Comparison of ENCODE assay signal across 8 cellular contexts in genomic region chr6:142232206-142233044, GRCh38.
DNase-seq lines count a peak whose midpoint lies in the region; ATAC-seq and TF ChIP-seq lines count a peak whose summit lies in the region.
"Not testable (repeated sequence)": the region's sequence is repeated elsewhere in the genome, so short reads cannot be mapped to it uniquely, and the experiment has no call there.

No MANE protein-coding gene starts in this region.

- CTCF ChIA-PET in activated CD4-positive, alpha-beta T cell treated with anti-CD3 and anti-CD28 coated beads for 36 hours (lab: Charles Lee), result interaction anchor here (0.6 to 1.5 kb wide), 7 partner anchors 18 to 212 kb away, joined by 3 to 5 read pairs (median 3); no protein-coding TSS in a partner anchor

- not testable (repeated sequence) for H3K4ac ChIP-seq in neuronal stem cell (ENCODE audit: low read length)

- not testable (repeated sequence) for H3K36me3 Mint-ChIP-seq in activated CD4-positive, alpha-beta T cell treated with anti-CD3 and anti-CD28 coated beads for 36 hours (ENCODE audit: low read depth); activated naive CD8-positive, alpha-beta T cell treated with anti-CD3 and anti-CD28 coated beads, Interleukin-2, amount 50 U/mL, for 24 hours (ENCODE audit: low read depth)

- H3K27me3 ChIP-seq in left ventricle myocardium inferior (ENCODE audit: low read depth); neuronal stem cell (ENCODE audit: control insufficient read depth in 3 of 3, insufficient read depth in 3 of 3, low read depth in 1 of 3, low read length in 3 of 3); stomach: not testable (repeated sequence)

- H3K27ac Mint-ChIP-seq in activated CD4-positive, alpha-beta T cell treated with anti-CD3 and anti-CD28 coated beads for 36 hours; activated naive CD8-positive, alpha-beta T cell treated with anti-CD3 and anti-CD28 coated beads, Interleukin-2, amount 50 U/mL, for 24 hours: not testable (repeated sequence)

- not testable (repeated sequence) for H3K36me3 ChIP-seq in left ventricle myocardium inferior; neuronal stem cell (replicated peaks in 1 of 2; ENCODE audit: control insufficient read depth in 2 of 2, insufficient read depth in 2 of 2, low read length in 2 of 2); stomach

- not testable (repeated sequence) for TF ChIP-seq POLR2A in stomach (IDR thresholded peaks at IDR 0.05)

- WGBS in neuronal stem cell (ENCODE audit: extremely low coverage in 2 of 2, insufficient read length in 2 of 2, insufficient replicate concordance in 1 of 2), 2 donors, result no CpG with 5 or more reads among the region's 12 CpGs
- 15 to 32% (median 19%) methylated on average over 11 to 12 of the region's 12 CpGs for WGBS in stomach, 5 donors

- not testable (repeated sequence) for H3K4me3 ChIP-seq in GM12865 (ENCODE audit: low read depth, low read length); left ventricle myocardium inferior
- peak overlapping the region in 1 of 2 donors; percentile 15 for H3K4me3 ChIP-seq in neuronal stem cell (ENCODE audit: low read length in 2 of 2)
- H3K4me3 ChIP-seq in stomach, result peak overlapping the region in 2 of 4 donors; percentile 9 to 15

- DNase-seq in GM12865 (ENCODE audit: low read depth), result peak; percentile 59
- DNase-seq in NCI-H524 treated with DMSO at 0.1 percent for 48 hours (lab: John Stamatoyannopoulos, UW), result peak; percentile 30
- DNase-seq in activated CD4-positive, alpha-beta T cell treated with anti-CD3 and anti-CD28 coated beads for 36 hours, result peak; percentile 49
- peak; percentile 28 for DNase-seq in activated naive CD8-positive, alpha-beta T cell treated with anti-CD3 and anti-CD28 coated beads, Interleukin-2, amount 50 U/mL, for 24 hours
- DNase-seq in left ventricle myocardium inferior, result not testable (repeated sequence)
- DNase-seq in neuronal stem cell (ENCODE audit: low spot score), result peak; percentile 61
- peak; percentile 25 for DNase-seq in stomach

- not testable (repeated sequence) for H4K91ac ChIP-seq in neuronal stem cell (ENCODE audit: low read depth, low read length, poor library complexity)

- TF ChIP-seq EP300 in stomach (IDR thresholded peaks at IDR 0.05), result not testable (repeated sequence)

- H3K14ac ChIP-seq in neuronal stem cell (ENCODE audit: low read length), result not testable (repeated sequence)

- not testable (repeated sequence) for H2BK120ac ChIP-seq in neuronal stem cell (ENCODE audit: low read depth, low read length)

- H2BK5ac ChIP-seq in neuronal stem cell (ENCODE audit: low read length), result not testable (repeated sequence)

- not testable (repeated sequence) for H3K4me1 Mint-ChIP-seq in activated CD4-positive, alpha-beta T cell treated with anti-CD3 and anti-CD28 coated beads for 36 hours
- peaks cover 13% of the 10 kb centered on the region for H3K4me1 Mint-ChIP-seq in activated naive CD8-positive, alpha-beta T cell treated with anti-CD3 and anti-CD28 coated beads, Interleukin-2, amount 50 U/mL, for 24 hours

- peak overlapping the region; percentile 9 for H3K4me3 Mint-ChIP-seq in activated CD4-positive, alpha-beta T cell treated with anti-CD3 and anti-CD28 coated beads for 36 hours
- H3K4me3 Mint-ChIP-seq in activated naive CD8-positive, alpha-beta T cell treated with anti-CD3 and anti-CD28 coated beads, Interleukin-2, amount 50 U/mL, for 24 hours, result peak overlapping the region; percentile 26

- H3K9ac ChIP-seq in neuronal stem cell (ENCODE audit: low read depth, low read length, poor library complexity), result not testable (repeated sequence)

- H3K18ac ChIP-seq in neuronal stem cell (ENCODE audit: low read length), result not testable (repeated sequence)

- not testable (repeated sequence) for H2BK15ac ChIP-seq in neuronal stem cell (ENCODE audit: low read length)

- not testable (repeated sequence) for H3K79me1 ChIP-seq in neuronal stem cell (ENCODE audit: low read depth, low read length)

- POLR2A ChIA-PET in activated CD4-positive, alpha-beta T cell treated with anti-CD3 and anti-CD28 coated beads for 36 hours (lab: Charles Lee), result not testable (repeated sequence)

- H2AFZ ChIP-seq in neuronal stem cell (ENCODE audit: low read length), result peak overlapping the region; percentile 88

- H2BK12ac ChIP-seq in neuronal stem cell (ENCODE audit: low read length), result not testable (repeated sequence)

- intact Hi-C loops in activated CD4-positive, alpha-beta T cell treated with anti-CD3 and anti-CD28 coated beads for 36 hours (cut with DNase I, micrococcal nuclease), result loop anchor here in 1 of 2 experiments (5.0 kb wide), 1 partner anchor 155 kb away; no protein-coding TSS in a partner anchor
- intact Hi-C loops in left ventricle myocardium inferior (cut with micrococcal nuclease); stomach (cut with DNase I; ENCODE audit: low total_unique reads): not testable (repeated sequence)

- H3K27ac ChIP-seq in left ventricle myocardium inferior (replicated peaks); neuronal stem cell (replicated peaks; ENCODE audit: low read length); stomach: not testable (repeated sequence)

- H2AK5ac ChIP-seq in neuronal stem cell (ENCODE audit: low read depth, low read length), result not testable (repeated sequence)

- not testable (repeated sequence) for H3K23ac ChIP-seq in neuronal stem cell (ENCODE audit: low read depth, low read length, poor library complexity)

- H3K4me2 ChIP-seq in neuronal stem cell (ENCODE audit: insufficient read depth, low read length, poor library complexity, severe bottlenecking), result peak overlapping the region; percentile 11

- not testable (repeated sequence) for H3K27me3 Mint-ChIP-seq in activated CD4-positive, alpha-beta T cell treated with anti-CD3 and anti-CD28 coated beads for 36 hours; activated naive CD8-positive, alpha-beta T cell treated with anti-CD3 and anti-CD28 coated beads, Interleukin-2, amount 50 U/mL, for 24 hours

- not testable (repeated sequence) for H4K8ac ChIP-seq in neuronal stem cell (ENCODE audit: low read depth, low read length)

- H3K9me3 ChIP-seq in left ventricle myocardium inferior (replicated peaks), result peaks cover 22% of the 10 kb centered on the region
- H3K9me3 ChIP-seq in neuronal stem cell (replicated peaks in 1 of 2; ENCODE audit: control insufficient read depth in 2 of 2, insufficient read depth in 1 of 2, low read depth in 1 of 2, low read length in 2 of 2), result not testable (repeated sequence)
- H3K9me3 ChIP-seq in stomach, result peaks cover 0 to 15% (median 6%) of the 10 kb centered on the region in 4 donors

- not testable (repeated sequence) for H3K4me1 ChIP-seq in left ventricle myocardium inferior; neuronal stem cell (ENCODE audit: control insufficient read depth in 2 of 2, insufficient read depth in 1 of 2, low read depth in 1 of 2, low read length in 2 of 2)
- peaks cover 0 to 12% (median 0%) of the 10 kb centered on the region in 4 donors for H3K4me1 ChIP-seq in stomach

- peaks cover 12% of the 10 kb centered on the region for H3K9me3 Mint-ChIP-seq in activated CD4-positive, alpha-beta T cell treated with anti-CD3 and anti-CD28 coated beads for 36 hours (ENCODE audit: low read depth)
- H3K9me3 Mint-ChIP-seq in activated naive CD8-positive, alpha-beta T cell treated with anti-CD3 and anti-CD28 coated beads, Interleukin-2, amount 50 U/mL, for 24 hours, result not testable (repeated sequence)

- ATAC-seq in HG03159 (IDR thresholded peaks at IDR 0.05; ENCODE audit: unreplicated experiment), result peak; percentile 71
- peak; percentile 71 for ATAC-seq in activated CD4-positive, alpha-beta T cell treated with anti-CD3 and anti-CD28 coated beads for 36 hours
- not testable (repeated sequence) for ATAC-seq in activated naive CD8-positive, alpha-beta T cell treated with anti-CD3 and anti-CD28 coated beads, Interleukin-2, amount 50 U/mL, for 24 hours

- TF ChIP-seq CTCF in GM12865 (IDR thresholded peaks at IDR 0.05; ENCODE audit: insufficient read depth, low read depth, low read length, missing control alignments) (peak; percentile 20), left ventricle myocardium inferior (IDR thresholded peaks at IDR 0.05; ENCODE audit: borderline replicate concordance) (peak; percentile 23)
- TF ChIP-seq CTCF in stomach (IDR thresholded peaks at IDR 0.05), result not testable (repeated sequence)
